Comparison of ENCODE assay signal across 10 cellular contexts in the genomic region with DNA sequence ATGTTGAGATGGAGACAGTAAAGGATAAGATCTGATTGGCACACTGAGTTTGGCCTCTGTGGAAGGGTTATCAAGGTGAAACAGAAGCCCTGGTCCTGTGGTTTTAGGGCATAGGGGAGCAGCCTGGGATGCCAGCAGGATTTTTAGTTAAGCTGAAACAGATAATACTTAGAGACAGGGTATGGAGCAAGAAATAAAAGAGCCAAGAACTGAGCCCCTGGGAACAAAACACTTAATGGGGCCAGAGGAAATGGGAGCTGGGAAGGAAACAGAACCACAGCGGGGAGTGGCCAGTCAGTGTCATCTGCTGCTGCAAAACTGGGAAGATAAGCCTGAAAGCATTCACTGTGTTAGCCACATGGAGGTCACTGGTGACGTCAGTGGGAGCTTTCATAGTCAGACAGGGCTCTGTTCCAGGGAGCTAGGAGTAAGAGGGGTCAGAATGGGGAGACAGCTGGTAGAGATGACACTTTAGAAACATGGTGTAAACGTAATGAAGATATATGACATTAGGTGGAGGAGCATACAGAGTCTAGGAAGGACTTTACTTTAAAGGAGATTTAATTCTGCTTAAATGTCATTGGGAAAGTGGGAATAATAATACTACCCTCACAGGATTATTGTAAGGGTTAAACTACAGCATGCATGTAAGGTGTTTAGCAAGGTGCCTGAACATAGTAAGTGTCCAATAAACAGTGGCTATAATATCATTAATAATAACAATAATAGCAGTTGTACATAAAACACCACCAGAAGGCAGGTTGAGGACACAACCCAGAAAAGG.
DNase-seq lines count a peak whose midpoint lies in the region; ATAC-seq, FAIRE-seq and TF ChIP-seq lines count a peak whose summit lies in the region.
"Had no signal": no experiment of that assay in that cellular context is flagged by ENCODE, and none has a peak within 500 bp of the region (broad histone marks: within the 10 kb centered on the region; RNA-seq: fewer than 3 reads in every experiment).

No MANE protein-coding gene starts in this region.

- H4K20me1 ChIP-seq in H1 (replicated peaks in 1 of 2; ENCODE audit: control insufficient read depth in 1 of 2, insufficient read depth in 2 of 2, low read length in 2 of 2) = no peaks in the 10 kb centered on the region

- no peaks in the 10 kb centered on the region for H3K36me3 ChIP-seq in breast epithelium
- H3K36me3 ChIP-seq in H1 (ENCODE audit: control insufficient read depth in 2 of 4, insufficient read depth in 4 of 4, low read length in 3 of 4) = no peaks in the 10 kb centered on the region
- no peaks in the 10 kb centered on the region for H3K36me3 ChIP-seq in lower lobe of right lung
- no peaks in the 10 kb centered on the region for H3K36me3 ChIP-seq in aorta (ENCODE audit: control insufficient read depth in 1 of 2, insufficient read depth in 2 of 2, low read length in 1 of 2)
- H3K36me3 ChIP-seq: upper lobe of left lung had no signal

- H2AFZ ChIP-seq in H1 (ENCODE audit: low read length) = no peak overlapping the region

- H3K79me2 ChIP-seq in H1 (ENCODE audit: control insufficient read depth in 1 of 2, insufficient read depth in 2 of 2, low read length in 2 of 2) = no peaks in the 10 kb centered on the region

- no peak overlapping the region for H2BK12ac ChIP-seq in H1 (ENCODE audit: low read depth, low read length)

- H2BK20ac ChIP-seq in H1 (ENCODE audit: low read length) = 0 out of 2 replicates have a peak overlapping the region, but pooled peaks have one; percentile 61

- no peak for TF ChIP-seq EP300 in H1 (IDR thresholded peaks at IDR 0.05; ENCODE audit: borderline replicate concordance in 1 of 2, low read depth in 2 of 2, low read length in 2 of 2)

- TF ChIP-seq CTCF in MCF 10A (IDR thresholded peaks at IDR 0.05; ENCODE audit: unreplicated experiment) (no peak), breast epithelium (IDR thresholded peaks at IDR 0.05) (no peak), H1 (IDR thresholded peaks at IDR 0.05; ENCODE audit: control extremely low read depth in 1 of 3, insufficient read depth in 1 of 3, low read depth in 1 of 3, low read length in 3 of 3) (no peak), lower lobe of right lung (IDR thresholded peaks at IDR 0.05) (no peak)

- no peaks in the 10 kb centered on the region for H3K27me3 Mint-ChIP-seq in MCF 10A (ENCODE audit: insufficient read depth, unreplicated experiment)

- H4K5ac ChIP-seq in H1 (ENCODE audit: insufficient read length, low read depth, low read length) = no peak overlapping the region

- H2BK5ac ChIP-seq in H1 (ENCODE audit: low read depth, low read length) = no peak overlapping the region

- no peak overlapping the region for H3K4me2 ChIP-seq in H1 (ENCODE audit: insufficient read depth in 1 of 2, low read depth in 2 of 2, low read length in 2 of 2)

- no peak overlapping the region for H3K18ac ChIP-seq in H1 (ENCODE audit: extremely low read depth, low read length)

- H3K9me3 ChIP-seq in breast epithelium (no peaks in the 10 kb centered on the region), H1 (ENCODE audit: insufficient read depth in 2 of 2, low read depth in 1 of 2, low read length in 1 of 2) (no peaks in the 10 kb centered on the region), lower lobe of right lung (no peaks in the 10 kb centered on the region), aorta (ENCODE audit: control insufficient read depth, low read length) (no peaks in the 10 kb centered on the region)
- H3K9me3 ChIP-seq: upper lobe of left lung had no signal

- no peak for FAIRE-seq in H1 (lab: Jason Lieb, UNC)

- no peaks in the 10 kb centered on the region for H3K23me2 ChIP-seq in H1 (ENCODE audit: low read depth, low read length)

- H3K4ac ChIP-seq in H1 (replicated peaks; ENCODE audit: insufficient read length, low read depth, low read length) = no peak overlapping the region

- intact Hi-C loops in MCF 10A (cut with micrococcal nuclease) = no loop called here
- intact Hi-C loops in breast epithelium (cut with DNase I; ENCODE audit: low total_unique reads) = no loop called here
- intact Hi-C loops in lower lobe of right lung (cut with DNase I) = no loop called here
- intact Hi-C loops in aorta (cut with DNase I) = no loop called here

- no peak for TF ChIP-seq RAD21 in H1 (IDR thresholded peaks at IDR 0.05 in 1 of 2, conservative IDR thresholded peaks at IDR 0.05 in 1 of 2; ENCODE audit: low read depth in 2 of 2, low read length in 2 of 2)

- POLR2A ChIA-PET in MCF 10A (lab: Yijun Ruan, JAX) = no interaction called here
- POLR2A ChIA-PET in H1 (lab: Charles Lee; ENCODE audit: partially characterized antibody) = no interaction called here

- H3K79me1 ChIP-seq in H1 (ENCODE audit: low read depth, low read length) = no peaks in the 10 kb centered on the region

- H3K27me3 ChIP-seq in breast epithelium (no peaks in the 10 kb centered on the region), H1 (replicated peaks in 1 of 4; ENCODE audit: control insufficient read depth in 3 of 4, extremely low read depth in 1 of 4, insufficient read depth in 3 of 4, low read length in 3 of 4) (no peaks in the 10 kb centered on the region), lower lobe of right lung (ENCODE audit: low read depth) (no peaks in the 10 kb centered on the region), aorta (ENCODE audit: control insufficient read depth in 1 of 2, insufficient read depth in 2 of 2, low read length in 1 of 2) (no peaks in the 10 kb centered on the region)
- H3K27me3 ChIP-seq: upper lobe of left lung had no signal

- H3K56ac ChIP-seq in H1 (replicated peaks; ENCODE audit: insufficient read length, low read depth, low read length) = no peak overlapping the region

- H3K23ac ChIP-seq in H1 (ENCODE audit: insufficient read length) = no peak overlapping the region

- DNase-seq in MCF 10A (ENCODE audit: unreplicated experiment) (peak; percentile 51), breast epithelium (ENCODE audit: low spot score in 2 of 2) (no peak), H1 (ENCODE audit: low read depth in 1 of 2, low spot score in 2 of 2) (no peak), lower lobe of right lung (peak; percentile 49), aorta (peak in 1 of 2 donors; percentile 67)
- no peak for DNase-seq in activated T-cell treated with anti-CD3 and anti-CD28 coated beads, Interleukin-2, amount 50 U/mL, for 48 hours
- DNase-seq: cortex of kidney had no signal

- no peaks in the 10 kb centered on the region for H3K4me1 Mint-ChIP-seq in MCF 10A (ENCODE audit: insufficient read depth, unreplicated experiment)

- no TSS peak for BruUV-seq in MCF 10A (replicated peaks; lab: Mats Ljungman, UMichigan)

- ATAC-seq in lower lobe of right lung (peak; percentile 65 to 79), aorta (ENCODE audit: low FRiP score) (peak; percentile 72), GM18907 (IDR thresholded peaks at IDR 0.05; ENCODE audit: unreplicated experiment) (no peak), HG02973 (IDR thresholded peaks at IDR 0.05; ENCODE audit: unreplicated experiment) (no peak)

- H2BK15ac ChIP-seq in H1 (ENCODE audit: low read length) = no peak overlapping the region

- no peak overlapping the region for H3K14ac ChIP-seq in H1 (ENCODE audit: insufficient read length)

- CTCF ChIA-PET in MCF 10A (lab: Yijun Ruan, JAX) = no interaction called here
- CTCF ChIA-PET in H1 (lab: Charles Lee; ENCODE audit: partially characterized antibody) = interaction anchor here (1.0 to 1.9 kb wide), 3 partner anchors 9 to 446 kb away, joined by 3 to 6 read pairs (median 4); no protein-coding TSS in a partner anchor

- H4K91ac ChIP-seq in H1 (replicated peaks; ENCODE audit: insufficient read length, low read length) = peak overlapping the region; percentile 15

- H3K4me3 Mint-ChIP-seq in MCF 10A (ENCODE audit: unreplicated experiment) = no peak overlapping the region

- no peak overlapping the region for H3K4me3 ChIP-seq in breast epithelium
- H3K4me3 ChIP-seq in H1 (ENCODE audit: extremely low read depth in 1 of 4, insufficient read depth in 2 of 4, low read depth in 3 of 4, low read length in 4 of 4) = no peak overlapping the region
- H3K4me3 ChIP-seq in lower lobe of right lung = no peak overlapping the region
- H3K4me3 ChIP-seq in aorta (ENCODE audit: low read length in 2 of 2) = no peak overlapping the region
- H3K4me3 ChIP-seq: upper lobe of left lung had no signal

- H3K9ac ChIP-seq in H1 (replicated peaks in 1 of 4; ENCODE audit: extremely low read depth in 1 of 4, low read depth in 3 of 4, low read length in 3 of 4) = no peak overlapping the region; a peak in 1 of 7 replicates

- no peaks in the 10 kb centered on the region for H3K4me1 ChIP-seq in breast epithelium
- no peaks in the 10 kb centered on the region for H3K4me1 ChIP-seq in H1 (replicated peaks in 1 of 4; ENCODE audit: control insufficient read depth in 3 of 4, insufficient read depth in 4 of 4, low read length in 3 of 4)
- H3K4me1 ChIP-seq in lower lobe of right lung = peaks cover 10% of the 10 kb centered on the region
- no peaks in the 10 kb centered on the region for H3K4me1 ChIP-seq in aorta (ENCODE audit: control insufficient read depth in 1 of 2, insufficient read depth in 2 of 2, low read length in 2 of 2)

- no peak overlapping the region for H3K27ac Mint-ChIP-seq in MCF 10A (ENCODE audit: low read depth, unreplicated experiment)

- 82% methylated on average over 3 of the region's 3 CpGs; no CpG with 5 or more reads in 1 of the 2 experiments for WGBS in H1 (ENCODE audit: extremely low coverage in 1 of 2, insufficient coverage in 1 of 2, insufficient read length in 1 of 2, insufficient replicate concordance in 2 of 2, low coverage in 1 of 2, low lambda C conversion rate in 2 of 2, missing lambda C conversion rate in 1 of 2), 2 experiments
- WGBS in aorta, 2 donors = 21 to 22% methylated on average over 3 of the region's 3 CpGs

- no peak overlapping the region for H2AK5ac ChIP-seq in H1 (ENCODE audit: low read depth, low read length)

- H2BK120ac ChIP-seq in H1 (replicated peaks; ENCODE audit: low read depth, low read length) = no peak overlapping the region

- H3K27ac ChIP-seq in breast epithelium (no peak overlapping the region), H1 (ENCODE audit: low read depth, low read length) (no peak overlapping the region), lower lobe of right lung (no peak overlapping the region), aorta (ENCODE audit: low read depth in 1 of 2, low read length in 2 of 2) (no peak overlapping the region)
- H3K27ac ChIP-seq: upper lobe of left lung had no signal

- H3K9me3 Mint-ChIP-seq in MCF 10A (ENCODE audit: unreplicated experiment) = no peaks in the 10 kb centered on the region

- H4K8ac ChIP-seq in H1 (ENCODE audit: extremely low read depth, insufficient read depth, low read length) = no peak overlapping the region

- H3K36me3 Mint-ChIP-seq in MCF 10A (ENCODE audit: insufficient read depth, unreplicated experiment) = no peaks in the 10 kb centered on the region

- TF ChIP-seq POLR2A in breast epithelium (IDR thresholded peaks at IDR 0.05) (no peak), H1 (IDR thresholded peaks at IDR 0.05; ENCODE audit: control extremely low read depth in 1 of 2, low read depth in 2 of 2, low read length in 2 of 2) (no peak)

Comparison
In these comparisons a context has a peak if more than half of its experiments do, and no peak if none do; other contexts are left out.
1. DNase-seq: peak in MCF 10A (single experiment) and lower lobe of right lung (single experiment); none in breast epithelium (0 of 2), H1 (0 of 2) and activated T-cell treated with anti-CD3 and anti-CD28 coated beads, Interleukin-2, amount 50 U/mL, for 48 hours (0 of 2).
2. ATAC-seq: peak in lower lobe of right lung (2 of 2) and aorta (single experiment); none in GM18907 (single experiment) and HG02973 (single experiment).